ENCODE assay signal across 8 cellular contexts in the genomic region with DNA sequence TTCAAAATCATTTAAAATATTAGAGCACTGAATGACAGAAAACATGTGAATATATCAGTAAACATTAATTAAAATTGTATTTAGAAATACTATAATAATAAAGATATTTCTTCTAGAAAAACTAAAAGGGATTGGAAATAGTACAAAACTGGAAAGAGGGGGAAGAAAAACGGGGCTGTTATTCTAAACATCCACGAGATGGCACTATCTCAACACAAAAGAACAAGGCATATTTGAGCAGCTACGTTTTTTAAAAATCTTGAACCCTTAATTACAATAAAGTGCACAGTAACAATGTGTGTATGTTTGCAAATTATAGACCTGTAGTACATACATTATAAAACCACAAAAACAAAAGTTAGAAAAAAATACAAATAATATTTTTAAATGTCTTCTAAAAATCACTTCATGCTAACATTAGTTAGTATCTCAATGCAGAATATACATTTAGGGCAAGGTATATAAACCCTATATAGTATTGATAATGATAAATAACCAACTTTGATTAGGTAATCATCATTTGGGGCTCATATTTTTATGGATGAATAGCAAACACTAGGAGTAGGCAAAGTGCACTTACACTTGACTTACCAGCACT. TPM values are rescaled to one million over a fixed set of nuclear protein-coding genes. Genes with fewer than 3 reads are reported as not detected.
DNase-seq lines count a peak whose midpoint lies in the region; ATAC-seq and TF ChIP-seq lines count a peak whose summit lies in the region.

No MANE protein-coding gene starts in this region.

- intact Hi-C loops in OCI-LY7 (cut with micrococcal nuclease; ENCODE audit: unreplicated experiment) = loop anchor here (1.0 to 5.0 kb wide), 2 partner anchors 150 to 279 kb away; no protein-coding TSS in a partner anchor

- no peak overlapping the region for H3K27ac ChIP-seq in OCI-LY7 (ENCODE audit: low read depth, low read length, poor library complexity, severe bottlenecking)

- no peaks in the 10 kb centered on the region for H4K20me1 ChIP-seq in OCI-LY7 (ENCODE audit: insufficient read depth, low read length)

- DNase-seq in GM04503 (ENCODE audit: low read depth) (peak; percentile 3), OCI-LY7 (ENCODE audit: low spot score) (peak; percentile 54), epithelial cell of esophagus (ENCODE audit: low read depth) (peak; percentile 25), progenitor cell of endocrine pancreas (ENCODE audit: low spot score, unreplicated experiment) (no peak), SW480 (ENCODE audit: low spot score) (no peak)
- DNase-seq in T-helper 2 cell treated with Interferon-gamma antibody and Interleukin-4, amounts not matched to agents 5 μg/mL and 100 μg/mL, for 36 hours (ENCODE audit: low spot score) = no peak

- POLR2A ChIA-PET in OCI-LY7 (lab: Charles Lee) = interaction anchor here (0.8 to 0.9 kb wide), 2 partner anchors 151 to 278 kb away, joined by 3 read pairs; no protein-coding TSS in a partner anchor

- ATAC-seq in HG02588 (IDR thresholded peaks at IDR 0.05; ENCODE audit: unreplicated experiment) (peak; percentile 68), GM21381 (IDR thresholded peaks at IDR 0.05; ENCODE audit: unreplicated experiment) (no peak)

- no peak overlapping the region for H3K27ac Mint-ChIP-seq in progenitor cell of endocrine pancreas
- no peak overlapping the region for H3K27ac Mint-ChIP-seq in T-helper 2 cell treated with Interferon-gamma antibody and Interleukin-4, amounts not matched to agents 5 μg/mL and 100 μg/mL, for 36 hours

- no peaks in the 10 kb centered on the region for H3K4me1 ChIP-seq in OCI-LY7 (ENCODE audit: insufficient read depth, low read length, poor library complexity, severe bottlenecking)

- H3K36me3 Mint-ChIP-seq in progenitor cell of endocrine pancreas (ENCODE audit: insufficient read depth) = peaks cover 1% of the 10 kb centered on the region
- H3K36me3 Mint-ChIP-seq in T-helper 2 cell treated with Interferon-gamma antibody and Interleukin-4, amounts not matched to agents 5 μg/mL and 100 μg/mL, for 36 hours (ENCODE audit: low read depth) = peaks cover 2% of the 10 kb centered on the region

- no peak overlapping the region for H3K4me2 ChIP-seq in OCI-LY7 (ENCODE audit: low read length)

- no peaks in the 10 kb centered on the region for H3K9me3 Mint-ChIP-seq in progenitor cell of endocrine pancreas (ENCODE audit: low read depth)
- no peaks in the 10 kb centered on the region for H3K9me3 Mint-ChIP-seq in T-helper 2 cell treated with Interferon-gamma antibody and Interleukin-4, amounts not matched to agents 5 μg/mL and 100 μg/mL, for 36 hours

- no peaks in the 10 kb centered on the region for H3K27me3 Mint-ChIP-seq in progenitor cell of endocrine pancreas
- H3K27me3 Mint-ChIP-seq in T-helper 2 cell treated with Interferon-gamma antibody and Interleukin-4, amounts not matched to agents 5 μg/mL and 100 μg/mL, for 36 hours (ENCODE audit: low read depth) = no peaks in the 10 kb centered on the region

- H3K4me3 ChIP-seq in OCI-LY7 (ENCODE audit: low read depth, low read length, poor library complexity, severe bottlenecking) (no peak overlapping the region), epithelial cell of esophagus (ENCODE audit: low read length) (no peak overlapping the region)

- peaks cover 5% of the 10 kb centered on the region; the same call in 1 of the 2 replicates for H3K36me3 ChIP-seq in OCI-LY7 (ENCODE audit: insufficient read depth, low read length)

- H2AFZ ChIP-seq in OCI-LY7 (ENCODE audit: low read length) = no peak overlapping the region

- peaks cover 11% of the 10 kb centered on the region for H3K4me1 Mint-ChIP-seq in progenitor cell of endocrine pancreas (ENCODE audit: low read depth)
- H3K4me1 Mint-ChIP-seq in T-helper 2 cell treated with Interferon-gamma antibody and Interleukin-4, amounts not matched to agents 5 μg/mL and 100 μg/mL, for 36 hours (ENCODE audit: low read depth) = no peaks in the 10 kb centered on the region

- no peaks in the 10 kb centered on the region for H3K79me2 ChIP-seq in OCI-LY7 (ENCODE audit: insufficient read depth, low read depth, low read length)

- CTCF ChIA-PET in OCI-LY7 (lab: Charles Lee; ENCODE audit: unreplicated experiment) = no interaction called here

- H3K9me3 ChIP-seq in OCI-LY7 (ENCODE audit: low read length) = no peaks in the 10 kb centered on the region

- H3K4me3 Mint-ChIP-seq in progenitor cell of endocrine pancreas (ENCODE audit: low read depth) = no peak overlapping the region
- no peak overlapping the region for H3K4me3 Mint-ChIP-seq in T-helper 2 cell treated with Interferon-gamma antibody and Interleukin-4, amounts not matched to agents 5 μg/mL and 100 μg/mL, for 36 hours

- no TSS peak for BruUV-seq in OCI-LY7 (replicated peaks; lab: Mats Ljungman, UMichigan)

- no peaks in the 10 kb centered on the region for H3K9me2 ChIP-seq in OCI-LY7 (ENCODE audit: insufficient read depth, low read length)

- TF ChIP-seq CTCF in OCI-LY7 (conservative IDR thresholded peaks at IDR 0.05; ENCODE audit: low read length) (peak; percentile 89), epithelial cell of esophagus (IDR thresholded peaks at IDR 0.05; ENCODE audit: insufficient read depth, low read depth, low read length, missing control alignments) (peak; percentile 68), progenitor cell of endocrine pancreas (IDR thresholded peaks at IDR 0.05; ENCODE audit: unreplicated experiment) (peak; percentile 77)

RNA-seq across cellular contexts. Expression of gene PNISR, which starts 42.5 kb away (rescaled TPM):
- total RNA-seq in OCI-LY7 (2014; rRNA removed; shearing (Covaris generic)) = 163 and 169 TPM in 2 replicates
- total RNA-seq in OCI-LY7 (2022) (176 and 201 TPM in 2 replicates), progenitor cell of endocrine pancreas (207 and 213 TPM in 2 replicates)

RNA-seq across cellular contexts. Expression of gene USP45, which starts 47.6 kb away (rescaled TPM):
- 8.5 and 9.4 TPM in 2 replicates for total RNA-seq in OCI-LY7 (2014; rRNA removed; shearing (Covaris generic))
- total RNA-seq in OCI-LY7 (2022) (14.1 and 16.9 TPM in 2 replicates), progenitor cell of endocrine pancreas (14.5 and 16.5 TPM in 2 replicates)

Comparison
In these comparisons a context has a peak if more than half of its experiments do, and no peak if none do; other contexts are left out.
1. DNase-seq: peak in GM04503 (single experiment), OCI-LY7 (single experiment) and epithelial cell of esophagus (single experiment); none in progenitor cell of endocrine pancreas (single experiment), T-helper 2 cell treated with Interferon-gamma antibody and Interleukin-4, amounts not matched to agents 5 μg/mL and 100 μg/mL, for 36 hours (single experiment) and SW480 (single experiment).
2. Peak in every context shown above with its lines, with median percentiles within 50 percentile points of each other: CTCF ChIP-seq.